Comparison of ENCODE assay signal across 22 cellular contexts in the genomic region with DNA sequence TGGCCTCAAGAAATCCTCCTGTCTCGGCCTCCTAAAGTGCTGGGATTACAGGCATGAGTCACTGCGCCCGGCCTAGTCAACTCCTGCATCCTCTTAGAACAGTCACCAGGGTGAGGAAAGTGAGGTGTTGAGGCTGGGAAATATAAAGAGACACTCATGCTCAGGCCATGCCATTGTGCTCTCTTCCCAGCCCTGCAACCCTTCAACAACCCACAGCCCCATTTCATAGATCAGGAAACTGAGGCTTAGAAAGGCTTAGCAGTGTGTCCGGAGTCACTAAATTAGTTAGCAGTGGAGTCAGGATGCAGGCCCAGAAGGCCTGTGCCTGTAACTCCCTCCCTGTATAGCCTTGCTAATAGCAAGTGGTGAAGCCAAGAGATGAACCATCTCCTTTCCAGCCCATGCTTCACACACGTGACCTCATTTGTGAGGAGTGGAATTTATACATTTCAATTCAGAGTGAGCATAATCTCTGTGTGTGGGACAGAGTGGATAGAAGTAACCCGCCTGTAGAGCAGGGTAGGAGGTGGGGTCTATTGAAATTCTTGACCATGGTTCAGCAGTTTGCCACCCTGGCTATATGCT. TPM values are rescaled to one million over a fixed set of nuclear protein-coding genes. Genes with fewer than 3 reads are reported as not detected.
A peak's percentile ranks its signal among the peaks of the same experiment; 100 is the strongest.
DNase-seq lines count a peak whose midpoint lies in the region; TF ChIP-seq lines count a peak whose summit lies in the region.
"Had no signal": no experiment of that assay in that cellular context is flagged by ENCODE, and none has a peak within 500 bp of the region (broad histone marks: within the 10 kb centered on the region; RNA-seq: fewer than 3 reads in every experiment).

No MANE protein-coding gene starts in this region.

- peaks cover 40% of the 10 kb centered on the region for H3K4me1 Mint-ChIP-seq in dendritic cell treated with granulocyte-macrophage colony-stimulating factor and Interleukin-4, amounts not matched to agents 40 ng/mL and 50 ng/mL, for 4 days (ENCODE audit: low read depth)

- no peaks in the 10 kb centered on the region for H3K27me3 Mint-ChIP-seq in dendritic cell treated with granulocyte-macrophage colony-stimulating factor and Interleukin-4, amounts not matched to agents 40 ng/mL and 50 ng/mL, for 4 days
- H3K27me3 Mint-ChIP-seq: CD4-positive, alpha-beta T cell had no signal

- no peak overlapping the region for H3K4me3 Mint-ChIP-seq in dendritic cell treated with granulocyte-macrophage colony-stimulating factor and Interleukin-4, amounts not matched to agents 40 ng/mL and 50 ng/mL, for 4 days
- H3K4me3 Mint-ChIP-seq: CD4-positive, alpha-beta T cell had no signal

- H3K4me2 ChIP-seq in Loucy (ENCODE audit: low read depth, low read length, poor library complexity, severe bottlenecking), result no peak overlapping the region
- H3K4me2 ChIP-seq in osteoblast (ENCODE audit: insufficient read depth, low read length), result no peak overlapping the region

- H3K36me3 ChIP-seq in Loucy (ENCODE audit: insufficient read depth, low read length) (no peaks in the 10 kb centered on the region), osteoblast (ENCODE audit: insufficient read depth, low read length) (no peaks in the 10 kb centered on the region), stomach (no peaks in the 10 kb centered on the region)
- H3K36me3 ChIP-seq: BLaER1 treated with 17β-estradiol and CSF1 and Interleukin-3, amounts not matched to agents 10 nM and 100 nM; MG63 had no signal

- TF ChIP-seq CTCF in Loucy (conservative IDR thresholded peaks at IDR 0.05; ENCODE audit: low read length), result no peak
- TF ChIP-seq CTCF in osteoblast (IDR thresholded peaks at IDR 0.05; ENCODE audit: extremely low read depth, low read depth, low read length), result no peak
- TF ChIP-seq CTCF in stomach (IDR thresholded peaks at IDR 0.05), result no peak

- H3K27me3 ChIP-seq in Loucy (ENCODE audit: insufficient read depth, low read length, poor library complexity, severe bottlenecking), result no peaks in the 10 kb centered on the region
- H3K27me3 ChIP-seq in osteoblast (ENCODE audit: insufficient read depth, low read length), result no peaks in the 10 kb centered on the region
- no peaks in the 10 kb centered on the region for H3K27me3 ChIP-seq in stomach
- H3K27me3 ChIP-seq: BLaER1 treated with 17β-estradiol and CSF1 and Interleukin-3, amounts not matched to agents 10 nM and 100 nM; MG63 had no signal

- H3K4me3 ChIP-seq in Loucy (ENCODE audit: low read length, poor library complexity, severe bottlenecking) (no peak overlapping the region), osteoblast (ENCODE audit: insufficient read depth, low read length) (no peak overlapping the region), stomach (no peak overlapping the region)
- H3K4me3 ChIP-seq: BLaER1 treated with 17β-estradiol and CSF1 and Interleukin-3, amounts not matched to agents 10 nM and 100 nM; GM12878; MG63 had no signal

- intact Hi-C loops in dendritic cell treated with granulocyte-macrophage colony-stimulating factor and Interleukin-4, amounts not matched to agents 40 ng/mL and 50 ng/mL, for 4 days (cut with micrococcal nuclease), result no loop called here
- intact Hi-C loops in stomach (cut with DNase I; ENCODE audit: low total_unique reads), result no loop called here

- no peak for TF ChIP-seq POLR2A in stomach (IDR thresholded peaks at IDR 0.05)

- DNase-seq in ELR (ENCODE audit: low read depth) (peak; percentile 36), osteoblast (ENCODE audit: insufficient read length, low spot score, missing footprints) (peak; percentile 76), SW 1271 (lab: John Stamatoyannopoulos, UW) (no peak), stomach (no peak)
- no peak for DNase-seq in NK-92 treated with Interleukin-12 subunit alpha and Interleukin-12 subunit beta, amount 100 ng/mL, for 24 hours (lab: John Stamatoyannopoulos, UW)
- DNase-seq: CD4-positive, alpha-beta T cell; DMS53; H7; KBM-7; MG63; NCI-H1105 treated with DMSO at 0.1 percent for 48 hours; NCI-H146; NCI-H1930; NCI-H524 treated with DMSO at 0.1 percent for 48 hours; NCI-H774; PC-3; RPMI8226; SHP77 treated with DMSO at 0.1 percent for 48 hours had no signal

- no peaks in the 10 kb centered on the region for H3K9me3 Mint-ChIP-seq in dendritic cell treated with granulocyte-macrophage colony-stimulating factor and Interleukin-4, amounts not matched to agents 40 ng/mL and 50 ng/mL, for 4 days
- H3K9me3 Mint-ChIP-seq: CD4-positive, alpha-beta T cell had no signal

- 85 to 96% (median 93%) methylated on average over 6 of the region's 6 CpGs for WGBS in stomach, 5 donors

- H3K4me1 ChIP-seq in Loucy (ENCODE audit: insufficient read depth, low read length, poor library complexity, severe bottlenecking) (peaks cover 8% of the 10 kb centered on the region), osteoblast (ENCODE audit: insufficient read depth, low read length) (peaks cover 5% of the 10 kb centered on the region), stomach (peaks cover 0 to 21% (median 7%) of the 10 kb centered on the region in 4 donors)

- H3K9ac ChIP-seq in Loucy (ENCODE audit: low read depth, low read length, poor library complexity, severe bottlenecking), result peak overlapping the region; percentile 26
- H3K9ac ChIP-seq: BLaER1 treated with 17β-estradiol and CSF1 and Interleukin-3, amounts not matched to agents 10 nM and 100 nM had no signal

- H3K9me2 ChIP-seq in Loucy (replicated peaks; ENCODE audit: low read depth, low read length), result no peaks in the 10 kb centered on the region

- H3K27ac ChIP-seq in osteoblast (ENCODE audit: low read depth, low read length) (no peak overlapping the region), stomach (no peak overlapping the region)
- H3K27ac ChIP-seq: BLaER1 treated with 17β-estradiol and CSF1 and Interleukin-3, amounts not matched to agents 10 nM and 100 nM had no signal

- no peaks in the 10 kb centered on the region for H3F3A ChIP-seq in Loucy (ENCODE audit: low read depth)

- no peaks in the 10 kb centered on the region for H4K20me1 ChIP-seq in Loucy (ENCODE audit: insufficient read depth, low read length, poor library complexity, severe bottlenecking)
- no peaks in the 10 kb centered on the region for H4K20me1 ChIP-seq in osteoblast (ENCODE audit: insufficient read depth, low read length)
- H4K20me1 ChIP-seq: BLaER1 treated with 17β-estradiol and CSF1 and Interleukin-3, amounts not matched to agents 10 nM and 100 nM had no signal

- no peaks in the 10 kb centered on the region for H3K36me3 Mint-ChIP-seq in dendritic cell treated with granulocyte-macrophage colony-stimulating factor and Interleukin-4, amounts not matched to agents 40 ng/mL and 50 ng/mL, for 4 days (ENCODE audit: low read depth)

- H3K9me3 ChIP-seq in Loucy (ENCODE audit: insufficient read depth, low read depth, low read length), result no peaks in the 10 kb centered on the region
- H3K9me3 ChIP-seq in osteoblast (ENCODE audit: low read depth, low read length), result no peaks in the 10 kb centered on the region
- no peaks in the 10 kb centered on the region for H3K9me3 ChIP-seq in stomach
- H3K9me3 ChIP-seq: MG63 had no signal

- H3K79me2 ChIP-seq in Loucy (ENCODE audit: insufficient read depth, low read length) (no peaks in the 10 kb centered on the region), osteoblast (ENCODE audit: insufficient read depth, low read length) (no peaks in the 10 kb centered on the region)

- no peak for TF ChIP-seq EP300 in stomach (IDR thresholded peaks at IDR 0.05)

- H3K27ac Mint-ChIP-seq in dendritic cell treated with granulocyte-macrophage colony-stimulating factor and Interleukin-4, amounts not matched to agents 40 ng/mL and 50 ng/mL, for 4 days, result peak overlapping the region; percentile 20
- H3K27ac Mint-ChIP-seq: CD4-positive, alpha-beta T cell had no signal

- H2AFZ ChIP-seq in Loucy (ENCODE audit: low read length) (0 out of 2 replicates have a peak overlapping the region, but pooled peaks have one; percentile 16), osteoblast (ENCODE audit: low read length) (no peak overlapping the region)

RNA-seq across cellular contexts. Expression of a gene that starts 51.7 kb away (rescaled TPM):
- 60.1 and 60.7 TPM in 2 replicates for total RNA-seq in osteoblast
- total RNA-seq in stomach, result 100 to 1,000 TPM in 2 of 5 donors, 10 to 100 TPM in 3; 10.5 to 174 (median 68.7) TPM
- polyA plus RNA-seq in stomach, result 10 to 100 TPM; 20.8 to 27.3 (median 25.7) TPM

Comparison
In these comparisons a context has a peak if more than half of its experiments do, and no peak if none do; other contexts are left out.
1. DNase-seq: peak in ELR (single experiment) and osteoblast (single experiment); none in SW 1271 (0 of 2), stomach (single experiment) and NK-92 treated with Interleukin-12 subunit alpha and Interleukin-12 subunit beta, amount 100 ng/mL, for 24 hours (single experiment).